In the genomic region with DNA sequence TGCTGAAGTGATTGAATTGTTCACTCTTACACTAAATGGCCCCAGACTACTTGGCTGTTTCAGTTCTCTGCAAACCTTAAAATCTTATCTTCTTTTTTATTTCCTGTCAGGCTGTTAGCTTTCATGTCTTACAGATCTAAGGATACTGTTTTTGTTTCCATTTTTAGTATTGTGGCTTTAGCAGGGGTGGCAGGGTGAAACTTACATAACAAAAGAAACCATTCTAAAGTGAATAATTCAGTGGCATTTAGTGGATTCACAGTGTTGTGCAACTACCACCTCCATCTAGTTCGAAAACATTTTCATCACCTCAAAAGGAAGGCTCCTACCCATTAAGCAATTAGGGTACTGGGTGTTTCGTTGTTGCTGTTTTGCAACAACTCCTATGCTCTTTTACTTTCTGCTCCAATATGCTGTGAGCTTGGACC, we compare ENCODE assay signal across 9 cellular contexts. TPM values are rescaled to one million over a fixed set of nuclear protein-coding genes. Genes with fewer than 3 reads are reported as not detected.
DNase-seq lines count a peak whose midpoint lies in the region; ATAC-seq and TF ChIP-seq lines count a peak whose summit lies in the region.
"Had no signal": no experiment of that assay in that cellular context is flagged by ENCODE, and none has a peak within 500 bp of the region (broad histone marks: within the 10 kb centered on the region; RNA-seq: fewer than 3 reads in every experiment).

No MANE protein-coding gene starts in this region.

- peak overlapping the region; percentile 93 for H3K4me3 Mint-ChIP-seq in activated naive CD8-positive, alpha-beta T cell

- peaks cover 100% of the 10 kb centered on the region for H3K4me1 ChIP-seq in DOHH2 (ENCODE audit: control insufficient read depth, low read length)
- peaks cover 100% of the 10 kb centered on the region for H3K4me1 ChIP-seq in Karpas-422 (ENCODE audit: low read length)
- H3K4me1 ChIP-seq in mononuclear cell (ENCODE audit: insufficient read depth, low read length), result peaks cover 98% of the 10 kb centered on the region

- H3K79me2 ChIP-seq in DOHH2 (ENCODE audit: control insufficient read depth, low read length), result no peaks in the 10 kb centered on the region
- no peaks in the 10 kb centered on the region for H3K79me2 ChIP-seq in Karpas-422 (ENCODE audit: low read length)

- TF ChIP-seq CTCF in DOHH2 (IDR thresholded peaks at IDR 0.05; ENCODE audit: low read depth, low read length, poor library complexity, severe bottlenecking), result no peak

- peaks cover 97% of the 10 kb centered on the region for H3K4me1 Mint-ChIP-seq in activated naive CD8-positive, alpha-beta T cell (ENCODE audit: low read depth)

- no peaks in the 10 kb centered on the region for H3K36me3 ChIP-seq in DOHH2 (ENCODE audit: control insufficient read depth, low read length)
- no peaks in the 10 kb centered on the region for H3K36me3 ChIP-seq in Karpas-422 (ENCODE audit: insufficient read depth, low read length)

- no peak for DNase-seq in Karpas-422
- no peak for DNase-seq in NCI-H524 treated with DMSO at 0.1 percent for 48 hours (lab: John Stamatoyannopoulos, UW)
- DNase-seq in ecto neural progenitor cell (ENCODE audit: low spot score), result no peak
- DNase-seq in NCI-H82 treated with DMSO at 0.1 percent for 48 hours (lab: John Stamatoyannopoulos, UW; ENCODE audit: unreplicated experiment), result no peak
- DNase-seq: PC-9 had no signal

- H3K9me3 Mint-ChIP-seq in activated naive CD8-positive, alpha-beta T cell (ENCODE audit: low read depth), result no peaks in the 10 kb centered on the region

- H3K27ac ChIP-seq in DOHH2 (ENCODE audit: low read depth, low read length), result peak overlapping the region; percentile 95
- H3K27ac ChIP-seq in Karpas-422 (ENCODE audit: low read length), result peak overlapping the region; percentile 99
- H3K27ac ChIP-seq: PC-9 had no signal

- H2AFZ ChIP-seq in Karpas-422 (ENCODE audit: low read length), result no peak overlapping the region
- H2AFZ ChIP-seq: PC-9 had no signal

- H3K9ac ChIP-seq in Karpas-422 (ENCODE audit: low read length), result peak overlapping the region; percentile 75

- peak overlapping the region; percentile 100 for H3K27ac Mint-ChIP-seq in activated naive CD8-positive, alpha-beta T cell

- H3K27me3 ChIP-seq in DOHH2 (ENCODE audit: control insufficient read depth, low read length) (no peaks in the 10 kb centered on the region), Karpas-422 (ENCODE audit: low read length) (no peaks in the 10 kb centered on the region), mononuclear cell (ENCODE audit: insufficient read depth, low read length) (no peaks in the 10 kb centered on the region)

- H3K36me3 Mint-ChIP-seq in activated naive CD8-positive, alpha-beta T cell, result no peaks in the 10 kb centered on the region

- no peak for ATAC-seq in HG03175 (IDR thresholded peaks at IDR 0.05; ENCODE audit: unreplicated experiment)

- H4K20me1 ChIP-seq in DOHH2 (ENCODE audit: control insufficient read depth, insufficient read depth, low read depth, low read length), result no peaks in the 10 kb centered on the region
- H4K20me1 ChIP-seq in Karpas-422 (ENCODE audit: insufficient read depth, low read depth, low read length), result no peaks in the 10 kb centered on the region

- H3K4me3 ChIP-seq in DOHH2 (ENCODE audit: low read length) (peak overlapping the region; percentile 68), Karpas-422 (ENCODE audit: low read length) (peak overlapping the region; percentile 24), mononuclear cell (ENCODE audit: low read length) (peak overlapping the region; percentile 35)
- H3K4me3 ChIP-seq: PC-9 had no signal

- H3K4me2 ChIP-seq in DOHH2 (ENCODE audit: low read length) (peak overlapping the region; percentile 87), Karpas-422 (ENCODE audit: low read depth, low read length, poor library complexity, severe bottlenecking) (peak overlapping the region; percentile 79)
- H3K4me2 ChIP-seq: PC-9 had no signal

- H3F3A ChIP-seq in DOHH2 (ENCODE audit: control insufficient read depth, insufficient read depth), result peaks cover 38% of the 10 kb centered on the region

- H3K9me2 ChIP-seq in DOHH2 (replicated peaks; ENCODE audit: control insufficient read depth, low read length), result no peaks in the 10 kb centered on the region
- H3K9me2 ChIP-seq in Karpas-422 (replicated peaks; ENCODE audit: insufficient read depth, low read length), result no peaks in the 10 kb centered on the region

- H3K27me3 Mint-ChIP-seq in activated naive CD8-positive, alpha-beta T cell, result no peaks in the 10 kb centered on the region

- H3K9me3 ChIP-seq in DOHH2 (ENCODE audit: control insufficient read depth, insufficient read depth, low read length) (no peaks in the 10 kb centered on the region), Karpas-422 (ENCODE audit: low read length) (no peaks in the 10 kb centered on the region), mononuclear cell (ENCODE audit: low read depth, low read length) (no peaks in the 10 kb centered on the region)

RNA-seq across cellular contexts. Expression of a gene that starts 19.8 kb away (rescaled TPM):
- total RNA-seq in Karpas-422 (2014; rRNA removed; shearing (Covaris generic); ENCODE audit: low replicate concordance), result 0.15 TPM in 1 of 2 replicates, not detected in the other
- total RNA-seq in mononuclear cell, result 1.0 TPM
- total RNA-seq: PC-9 had no signal

RNA-seq across cellular contexts. Expression of a gene that starts 21.2 kb away (rescaled TPM):
- 9.7 and 10.9 TPM in 2 replicates for total RNA-seq in Karpas-422 (2014; rRNA removed; shearing (Covaris generic); ENCODE audit: low replicate concordance)
- total RNA-seq in mononuclear cell, result 3.6 TPM

RNA-seq across cellular contexts. Expression of a gene that starts 36.6 kb away (rescaled TPM):
- not detected in 2 replicates for total RNA-seq in Karpas-422 (2014; rRNA removed; shearing (Covaris generic); ENCODE audit: low replicate concordance)
- not detected for total RNA-seq in mononuclear cell
- total RNA-seq: PC-9 had no signal
